34 cellular contexts compared by ENCODE assay signal in the genomic region with DNA sequence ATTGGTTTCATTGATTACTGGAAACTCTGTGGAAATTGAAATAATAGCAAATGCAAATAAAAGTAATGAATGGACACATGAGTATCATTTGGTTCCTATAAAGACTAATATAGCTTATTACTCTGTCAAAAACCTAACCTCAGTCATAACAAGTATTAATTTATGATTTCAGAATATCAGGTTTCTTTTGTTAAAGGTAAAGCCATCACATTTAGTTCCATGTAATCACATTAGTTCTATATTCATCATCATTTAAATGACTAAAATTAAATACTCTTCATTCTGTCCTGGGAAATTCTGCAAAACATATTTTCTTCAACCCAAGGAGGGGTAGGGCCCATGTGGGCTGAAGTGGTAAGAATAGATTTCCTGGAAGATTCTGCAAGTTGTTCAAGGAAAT.
"Had no signal": no experiment of that assay in that cellular context is flagged by ENCODE, and none has a peak within 500 bp of the region (broad histone marks: within the 10 kb centered on the region; RNA-seq: fewer than 3 reads in every experiment).

No MANE protein-coding gene starts in this region.

- DNase-seq: Karpas-422, Kasumi-1, MG63, MM.1S, MV-4-11, NCI-H1048, NCI-H1092 treated with DMSO at 0.1 percent for 48 hours, NCI-H1105, NCI-H1105 treated with DMSO at 0.1 percent for 48 hours, NCI-H1417, NCI-H1417 treated with DMSO at 0.1 percent for 48 hours, NCI-H1436, NCI-H1436 treated with DMSO at 0.1 percent for 48 hours, NCI-H146, NCI-H1694, NCI-H1694 treated with DMSO at 0.1 percent for 48 hours, NCI-H187, NCI-H187 treated with DMSO at 0.1 percent for 48 hours, NCI-H1930, NCI-H2029, NCI-H2029 treated with DMSO at 0.1 percent for 48 hours, NCI-H2081, NCI-H2081 treated with DMSO at 0.1 percent for 48 hours, NCI-H2107, NCI-H2171, NCI-H2171 treated with DMSO at 0.1 percent for 48 hours, NCI-H2227 treated with DMSO at 0.1 percent for 48 hours, NCI-H226, NCI-H345, NCI-H446, NCI-H446 treated with DMSO at 0.1 percent for 48 hours, NCI-H510A, NCI-H510A treated with DMSO at 0.1 percent for 48 hours had no signal

- H3K9ac ChIP-seq: KMS-11 had no signal

- H3K27ac ChIP-seq: KMS-11 had no signal

- H3K4me2 ChIP-seq: KMS-11 had no signal

- H3K4me3 ChIP-seq: MG63 had no signal

- H3K27me3 ChIP-seq: MG63 had no signal

- H3K36me3 ChIP-seq: MG63 had no signal

- H3K9me3 ChIP-seq: MG63 had no signal
